ENCODE assay signal across 26 cellular contexts in genomic region chr10:4568731-4569130, GRCh38.
DNase-seq lines count a peak whose midpoint lies in the region; ATAC-seq and TF ChIP-seq lines count a peak whose summit lies in the region.
"Had no signal": no experiment of that assay in that cellular context is flagged by ENCODE, and none has a peak within 500 bp of the region (broad histone marks: within the 10 kb centered on the region; RNA-seq: fewer than 3 reads in every experiment).

No MANE protein-coding gene starts in this region.

- H3K4me1 Mint-ChIP-seq in nephron progenitor cell: peaks cover 5% of the 10 kb centered on the region
- H3K4me1 Mint-ChIP-seq in activated naive CD8-positive, alpha-beta T cell treated with anti-CD3 and anti-CD28 coated beads for 36 hours: no peaks in the 10 kb centered on the region
- H3K4me1 Mint-ChIP-seq: CD4-positive, alpha-beta memory T cell; T-helper 17 cell had no signal

- ATAC-seq in Panc1 (no peak), omental fat pad (ENCODE audit: low FRiP score) (no peak)
- ATAC-seq: A549, HCT116, SK-N-SH treated with all-trans-retinoic acid at 6 μM for 48 hours, T-helper 17 cell had no signal

- peak overlapping the region; percentile 34 for H3K27ac Mint-ChIP-seq in nephron progenitor cell
- H3K27ac Mint-ChIP-seq in activated naive CD8-positive, alpha-beta T cell treated with anti-CD3 and anti-CD28 coated beads for 36 hours: no peak overlapping the region
- H3K27ac Mint-ChIP-seq: CD4-positive, alpha-beta memory T cell; T-helper 17 cell had no signal

- CTCF ChIA-PET in Panc1 (lab: Charles Lee): no interaction called here

- H3K9me3 ChIP-seq in Panc1 (ENCODE audit: control insufficient read depth, insufficient read depth, low read depth, low read length): peaks cover 10% of the 10 kb centered on the region; the same call in 1 of the 2 replicates
- H3K9me3 ChIP-seq: A549; BLaER1 treated with 17β-estradiol and CSF1 and Interleukin-3, amounts not matched to agents 10 nM and 100 nM; Peyer's patch had no signal

- POLR2A ChIA-PET in Panc1 (lab: Charles Lee): no interaction called here

- peaks cover 7% of the 10 kb centered on the region for H3K27me3 Mint-ChIP-seq in nephron progenitor cell (ENCODE audit: low read depth, poor library complexity)
- H3K27me3 Mint-ChIP-seq in activated naive CD8-positive, alpha-beta T cell treated with anti-CD3 and anti-CD28 coated beads for 36 hours: peaks cover 16% of the 10 kb centered on the region

- no peak overlapping the region for H3K4me3 ChIP-seq in Panc1 (ENCODE audit: low read depth in 2 of 2, low read length in 2 of 2)
- H3K4me3 ChIP-seq: A549; BLaER1 treated with 17β-estradiol and CSF1 and Interleukin-3, amounts not matched to agents 10 nM and 100 nM; Peyer's patch had no signal

- intact Hi-C loops in Panc1 (cut with micrococcal nuclease; ENCODE audit: unreplicated experiment): no loop called here

- no peaks in the 10 kb centered on the region for H3K36me3 ChIP-seq in Panc1 (ENCODE audit: control insufficient read depth, insufficient read depth, low read length)
- H3K36me3 ChIP-seq: BLaER1 treated with 17β-estradiol and CSF1 and Interleukin-3, amounts not matched to agents 10 nM and 100 nM; Peyer's patch had no signal

- in situ Hi-C loops in Panc1 (cut with HindIII; ENCODE audit: low pct_unique_long_range_greater_than_20kb, low sequenced_read_pairs): no loop called here

- no peaks in the 10 kb centered on the region for H3K36me3 Mint-ChIP-seq in nephron progenitor cell (ENCODE audit: low read depth)
- H3K36me3 Mint-ChIP-seq in activated naive CD8-positive, alpha-beta T cell treated with anti-CD3 and anti-CD28 coated beads for 36 hours: no peaks in the 10 kb centered on the region
- H3K36me3 Mint-ChIP-seq: CD4-positive, alpha-beta memory T cell had no signal

- peak overlapping the region; percentile 39; the same call in 1 of the 2 replicates for H3K27ac ChIP-seq in Panc1 (ENCODE audit: low read length)
- H3K27ac ChIP-seq: A549; BLaER1 treated with 17β-estradiol and CSF1 and Interleukin-3, amounts not matched to agents 10 nM and 100 nM; Peyer's patch had no signal

- H3K4me3 Mint-ChIP-seq in nephron progenitor cell: no peak overlapping the region
- no peak overlapping the region for H3K4me3 Mint-ChIP-seq in activated naive CD8-positive, alpha-beta T cell treated with anti-CD3 and anti-CD28 coated beads for 36 hours
- H3K4me3 Mint-ChIP-seq: CD4-positive, alpha-beta memory T cell; T-helper 17 cell had no signal

- no TSS peak for BruUV-seq in Panc1 (replicated peaks; lab: Mats Ljungman, UMichigan)

- H3K4me1 ChIP-seq in Panc1 (ENCODE audit: control insufficient read depth, insufficient read depth, low read length): no peaks in the 10 kb centered on the region
- H3K4me1 ChIP-seq: A549, Peyer's patch had no signal

- no peaks in the 10 kb centered on the region for H3K9me3 Mint-ChIP-seq in nephron progenitor cell
- H3K9me3 Mint-ChIP-seq in activated naive CD8-positive, alpha-beta T cell treated with anti-CD3 and anti-CD28 coated beads for 36 hours: no peaks in the 10 kb centered on the region
- H3K9me3 Mint-ChIP-seq: CD4-positive, alpha-beta memory T cell had no signal

- DNase-seq in LHCN-M2 (ENCODE audit: low read depth) (peak; percentile 48), NCI-H2171 (lab: John Stamatoyannopoulos, UW) (peak; percentile 28), Panc1 (ENCODE audit: low read depth, low spot score) (no peak), nephron progenitor cell (no peak), GM19238 (ENCODE audit: insufficient read length, low spot score) (no peak), omental fat pad (ENCODE audit: low spot score) (no peak)
- DNase-seq in activated naive CD8-positive, alpha-beta T cell treated with anti-CD3 and anti-CD28 coated beads for 36 hours: no peak
- DNase-seq: AML-193; CD4-positive, alpha-beta memory T cell; COR-L47; DMS79; GF-D8; IMR-90; KG1; NCI-H1092 treated with DMSO at 0.1 percent for 48 hours; NCI-H1436; NCI-H187; NCI-H345; NCI-H510A treated with DMSO at 0.1 percent for 48 hours; NCI-H774; Peyer's patch; T-helper 17 cell had no signal

- no peaks in the 10 kb centered on the region for H3K27me3 ChIP-seq in Panc1 (ENCODE audit: control insufficient read depth, insufficient read depth, low read length)
- H3K27me3 ChIP-seq: BLaER1 treated with 17β-estradiol and CSF1 and Interleukin-3, amounts not matched to agents 10 nM and 100 nM; Peyer's patch had no signal

- TF ChIP-seq CTCF in Panc1 (IDR thresholded peaks at IDR 0.05): no peak
- no peak for TF ChIP-seq CTCF in nephron progenitor cell (IDR thresholded peaks at IDR 0.05)
- TF ChIP-seq CTCF in omental fat pad (IDR thresholded peaks at IDR 0.05): no peak

Comparison
In these comparisons a context has a peak if more than half of its experiments do, and no peak if none do; other contexts are left out.
1. DNase-seq: peak in LHCN-M2 (single experiment) and NCI-H2171 (single experiment); none in Panc1 (single experiment), nephron progenitor cell (single experiment), GM19238 (single experiment), activated naive CD8-positive, alpha-beta T cell treated with anti-CD3 and anti-CD28 coated beads for 36 hours (single experiment) and omental fat pad (single experiment).